In the genomic region with DNA sequence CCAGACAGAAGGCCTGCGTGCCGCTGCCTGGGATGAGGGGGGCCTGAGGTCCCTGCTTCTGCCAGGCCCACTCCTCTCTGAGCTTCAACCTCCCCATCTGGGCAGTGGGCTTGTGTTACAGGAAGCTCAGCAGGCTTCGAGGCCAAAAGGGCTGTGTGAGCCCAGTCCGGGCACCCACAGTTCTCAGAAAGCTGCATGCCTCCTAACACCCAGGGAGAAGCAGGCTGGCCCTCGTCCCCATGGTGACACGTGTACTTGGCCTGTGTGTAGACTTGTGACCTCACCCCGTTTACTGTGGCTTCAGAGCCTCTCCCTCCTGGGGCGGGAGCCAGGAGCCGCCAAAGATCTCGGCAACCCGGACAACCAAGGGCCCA, we compare ENCODE assay signal across 1 cellular context.
TF ChIP-seq lines count a peak whose summit lies in the region.

No MANE protein-coding gene starts in this region.

TF ChIP-seq in HepG2, 621 proteins besides CTCF, POLR2A, EP300 and RAD21:
- TF ChIP-seq ISL2 (CRISPR knock-in tag; IDR thresholded peaks at IDR 0.05) (no peak), SAP130 (CRISPR knock-in tag; IDR thresholded peaks at IDR 0.05; ENCODE audit: low read depth) (peak; percentile 27; the same call in 1 of the 2 replicates), ZNF563 (CRISPR knock-in tag; IDR thresholded peaks at IDR 0.05) (0 out of 2 replicates have a peak, but pooled peaks have one; percentile 22), ZNF629 (CRISPR knock-in tag; conservative IDR thresholded peaks at IDR 0.05) (peak; percentile 67)
- TF ChIP-seq, protein P1, sequence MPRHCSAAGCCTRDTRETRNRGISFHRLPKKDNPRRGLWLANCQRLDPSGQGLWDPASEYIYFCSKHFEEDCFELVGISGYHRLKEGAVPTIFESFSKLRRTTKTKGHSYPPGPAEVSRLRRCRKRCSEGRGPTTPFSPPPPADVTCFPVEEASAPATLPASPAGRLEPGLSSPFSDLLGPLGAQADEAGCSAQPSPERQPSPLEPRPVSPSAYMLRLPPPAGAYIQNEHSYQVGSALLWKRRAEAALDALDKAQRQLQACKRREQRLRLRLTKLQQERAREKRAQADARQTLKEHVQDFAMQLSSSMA (CRISPR knock-in tag; IDR thresholded peaks at IDR 0.05): no peak
- TF ChIP-seq, protein P2, sequence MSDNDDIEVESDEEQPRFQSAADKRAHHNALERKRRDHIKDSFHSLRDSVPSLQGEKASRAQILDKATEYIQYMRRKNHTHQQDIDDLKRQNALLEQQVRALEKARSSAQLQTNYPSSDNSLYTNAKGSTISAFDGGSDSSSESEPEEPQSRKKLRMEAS (IDR thresholded peaks at IDR 0.05): peak; percentile 64
- TF ChIP-seq, protein P3, sequence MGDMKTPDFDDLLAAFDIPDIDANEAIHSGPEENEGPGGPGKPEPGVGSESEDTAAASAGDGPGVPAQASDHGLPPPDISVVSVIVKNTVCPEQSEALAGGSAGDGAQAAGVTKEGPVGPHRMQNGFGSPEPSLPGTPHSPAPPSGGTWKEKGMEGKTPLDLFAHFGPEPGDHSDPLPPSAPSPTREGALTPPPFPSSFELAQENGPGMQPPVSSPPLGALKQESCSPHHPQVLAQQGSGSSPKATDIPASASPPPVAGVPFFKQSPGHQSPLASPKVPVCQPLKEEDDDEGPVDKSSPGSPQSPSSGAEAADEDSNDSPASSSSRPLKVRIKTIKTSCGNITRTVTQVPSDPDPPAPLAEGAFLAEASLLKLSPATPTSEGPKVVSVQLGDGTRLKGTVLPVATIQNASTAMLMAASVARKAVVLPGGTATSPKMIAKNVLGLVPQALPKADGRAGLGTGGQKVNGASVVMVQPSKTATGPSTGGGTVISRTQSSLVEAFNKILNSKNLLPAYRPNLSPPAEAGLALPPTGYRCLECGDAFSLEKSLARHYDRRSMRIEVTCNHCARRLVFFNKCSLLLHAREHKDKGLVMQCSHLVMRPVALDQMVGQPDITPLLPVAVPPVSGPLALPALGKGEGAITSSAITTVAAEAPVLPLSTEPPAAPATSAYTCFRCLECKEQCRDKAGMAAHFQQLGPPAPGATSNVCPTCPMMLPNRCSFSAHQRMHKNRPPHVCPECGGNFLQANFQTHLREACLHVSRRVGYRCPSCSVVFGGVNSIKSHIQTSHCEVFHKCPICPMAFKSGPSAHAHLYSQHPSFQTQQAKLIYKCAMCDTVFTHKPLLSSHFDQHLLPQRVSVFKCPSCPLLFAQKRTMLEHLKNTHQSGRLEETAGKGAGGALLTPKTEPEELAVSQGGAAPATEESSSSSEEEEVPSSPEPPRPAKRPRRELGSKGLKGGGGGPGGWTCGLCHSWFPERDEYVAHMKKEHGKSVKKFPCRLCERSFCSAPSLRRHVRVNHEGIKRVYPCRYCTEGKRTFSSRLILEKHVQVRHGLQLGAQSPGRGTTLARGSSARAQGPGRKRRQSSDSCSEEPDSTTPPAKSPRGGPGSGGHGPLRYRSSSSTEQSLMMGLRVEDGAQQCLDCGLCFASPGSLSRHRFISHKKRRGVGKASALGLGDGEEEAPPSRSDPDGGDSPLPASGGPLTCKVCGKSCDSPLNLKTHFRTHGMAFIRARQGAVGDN (CRISPR knock-in tag; IDR thresholded peaks at IDR 0.05): peak; percentile 44
